Comparison of ENCODE assay signal across 19 cellular contexts in the genomic region with DNA sequence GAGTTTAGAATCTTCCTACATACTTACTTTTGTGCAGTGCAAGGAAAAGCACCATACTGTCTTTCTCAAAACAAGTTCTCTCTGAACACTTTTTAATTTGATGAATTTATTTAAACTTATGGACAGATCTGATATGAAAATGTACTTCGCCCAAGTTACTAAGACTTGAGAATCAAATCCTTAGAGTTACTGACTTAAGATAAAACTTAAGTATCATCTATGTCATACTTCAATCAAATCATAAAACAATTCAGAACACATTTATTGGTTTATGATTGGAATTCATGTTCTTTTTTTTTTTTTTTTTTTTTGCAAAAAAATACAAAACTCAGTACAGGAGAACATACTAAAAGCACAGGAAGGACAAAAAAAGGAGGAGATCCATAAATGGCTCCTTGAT.
"Had no signal": no experiment of that assay in that cellular context is flagged by ENCODE, and none has a peak within 500 bp of the region (broad histone marks: within the 10 kb centered on the region; RNA-seq: fewer than 3 reads in every experiment).

No MANE protein-coding gene starts in this region.

- FAIRE-seq: endothelial cell of umbilical vein had no signal

- H3K36me3 ChIP-seq: colonic mucosa had no signal

- H3K4me3 ChIP-seq: colonic mucosa, esophagus muscularis mucosa, gastroesophageal sphincter, heart left ventricle, hepatocyte, left lung, lower lobe of right lung had no signal

- ATAC-seq: foreskin keratinocyte, gastroesophageal sphincter, heart left ventricle, left lung, left ventricle myocardium superior, lower lobe of right lung had no signal

- H3K27ac ChIP-seq: colonic mucosa, esophagus muscularis mucosa, foreskin keratinocyte, gastroesophageal sphincter, heart left ventricle, hepatocyte, left lung, lower lobe of right lung had no signal

- H3K27me3 ChIP-seq: colonic mucosa, esophagus muscularis mucosa, foreskin keratinocyte, gastroesophageal sphincter, heart left ventricle, hepatocyte, left lung had no signal

- H3K4me1 ChIP-seq: colonic mucosa, foreskin keratinocyte, left lung had no signal

- H3K9me3 ChIP-seq: colonic mucosa, esophagus muscularis mucosa, gastroesophageal sphincter, heart left ventricle, left lung, lower lobe of right lung had no signal

- DNase-seq: colonic mucosa; cortex of kidney; effector CD4-positive, alpha-beta T cell; effector memory CD4-positive, alpha-beta T cell; foreskin keratinocyte; heart left ventricle; hypothalamus; immature natural killer cell; islet precursor cell; kidney; kidney glomerular epithelial cell; left lung; left ventricle myocardium superior; lower lobe of right lung; mesenchymal stem cell had no signal
